In the genomic region with DNA sequence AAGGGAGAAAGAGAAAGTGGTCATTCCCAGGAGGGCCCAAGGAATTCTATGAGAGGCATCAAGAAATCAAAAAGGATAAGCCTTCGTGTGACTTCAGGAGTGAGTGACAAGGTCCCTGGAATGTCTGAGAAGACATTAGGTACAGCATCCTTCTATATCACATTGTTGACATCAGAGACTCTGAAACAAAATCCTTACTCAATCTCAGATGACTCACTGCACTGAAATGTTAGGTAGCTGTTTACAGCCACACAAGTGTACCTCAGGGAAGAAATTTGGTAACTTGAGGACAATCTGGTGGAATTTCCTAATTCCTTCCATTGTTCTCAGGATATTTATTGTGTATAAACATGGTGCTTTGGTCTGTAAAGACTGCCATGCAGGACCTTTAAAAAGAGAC, we compare ENCODE assay signal across 1 cellular context.
TF ChIP-seq lines count a peak whose summit lies in the region.

No MANE protein-coding gene starts in this region.

TF ChIP-seq in H1, 55 proteins besides CTCF, POLR2A, EP300 and RAD21:
- no peak for TF ChIP-seq SRF (IDR thresholded peaks at IDR 0.05; ENCODE audit: low read depth, low read length)
- no peak for TF ChIP-seq KDM1A (IDR thresholded peaks at IDR 0.05; ENCODE audit: borderline replicate concordance, low read length)
TF ChIP-seq in H1: peak in this region for 0.
